ENCODE assay signal across 8 cellular contexts in the genomic region with DNA sequence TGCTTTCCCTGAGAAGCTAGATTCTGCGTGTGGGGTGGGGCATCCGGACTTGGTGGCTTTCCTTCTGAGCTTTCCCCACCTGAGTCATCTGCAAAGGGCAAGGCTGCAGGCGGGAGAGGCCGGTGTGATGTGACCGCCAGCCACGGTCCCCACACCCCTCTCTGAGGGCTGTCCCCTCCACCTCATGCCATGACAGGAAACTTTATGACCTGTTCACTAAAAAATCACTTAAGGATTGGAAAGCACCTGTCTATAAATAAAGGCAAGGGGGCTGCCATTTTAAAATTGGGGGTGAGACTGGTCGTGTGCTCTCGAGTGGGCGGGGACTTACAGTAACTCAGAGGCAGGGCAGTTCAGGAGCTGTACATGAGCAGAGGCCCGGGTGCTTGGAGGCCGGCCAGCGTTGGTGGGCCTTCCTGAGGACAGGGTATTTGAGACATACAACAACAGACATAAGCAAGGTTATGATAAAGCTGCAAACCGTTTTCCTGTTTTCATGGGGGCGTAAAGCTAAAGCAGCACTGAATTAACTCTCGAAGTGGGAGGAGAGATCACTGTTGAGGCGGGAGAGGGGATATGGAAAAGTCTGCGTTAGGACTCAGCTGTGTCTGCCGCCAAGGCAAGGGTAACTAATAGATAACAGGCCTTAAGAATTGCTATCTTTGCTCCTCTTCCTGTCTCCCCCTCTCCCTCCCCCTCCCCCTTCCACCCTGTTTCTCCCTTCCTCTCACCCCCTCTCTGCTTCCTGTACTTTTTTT. TPM values are rescaled to one million over a fixed set of nuclear protein-coding genes. Genes with fewer than 3 reads are reported as not detected.
DNase-seq lines count a peak whose midpoint lies in the region; ATAC-seq and TF ChIP-seq lines count a peak whose summit lies in the region.

No MANE protein-coding gene starts in this region.

- H3K4me3 Mint-ChIP-seq in brain (peak overlapping the region in 2 of 5 experiments; percentile 24 to 75), mesothelial cell of epicardium (no peak overlapping the region)

- TF ChIP-seq CTCF in brain (conservative IDR thresholded peaks at IDR 0.05) = no peak
- TF ChIP-seq CTCF in mesothelial cell of epicardium (IDR thresholded peaks at IDR 0.05; ENCODE audit: unreplicated experiment) = no peak

- H3K36me3 Mint-ChIP-seq in brain (no peaks in the 10 kb centered on the region), mesothelial cell of epicardium (no peaks in the 10 kb centered on the region)

- H3K9me3 Mint-ChIP-seq in brain (no peaks in the 10 kb centered on the region), mesothelial cell of epicardium (peaks cover 4% of the 10 kb centered on the region)

- in situ Hi-C loops in GM18951 (cut with MboI; ENCODE audit: low sequenced_read_pairs, unreplicated experiment) = loop anchor here (10.0 kb wide), 1 partner anchor 57 kb away; no protein-coding TSS in a partner anchor

- TF ChIP-seq POLR2A in GM18951 (IDR thresholded peaks at IDR 0.05; ENCODE audit: extremely low read depth, insufficient read depth, insufficient read length) = peak; percentile 63

- H3K4me1 Mint-ChIP-seq in brain (peaks cover 51% of the 10 kb centered on the region), mesothelial cell of epicardium (peaks cover 62% of the 10 kb centered on the region)

- H3K27ac Mint-ChIP-seq in brain (peak overlapping the region in 3 of 5 experiments; percentile 88 to 91 (median 88)), mesothelial cell of epicardium (peak overlapping the region; percentile 100)

- ATAC-seq in HG03139 (IDR thresholded peaks at IDR 0.05; ENCODE audit: unreplicated experiment) = peak; percentile 39

- DNase-seq in T-helper 9 cell (peak; percentile 62), mesothelial cell of epicardium (ENCODE audit: low spot score in 2 of 2, unreplicated experiment in 2 of 2) (no peak), HPDE6-E6E7 (ENCODE audit: extremely low spot score) (no peak), NOMO-1 treated with dmso at 0.1 percent for 144 hours (lab: John Stamatoyannopoulos, UW; ENCODE audit: unreplicated experiment) (no peak)
- DNase-seq in stimulated activated naive CD4-positive, alpha-beta T cell (lab: John Stamatoyannopoulos, UW) = peak; percentile 11 to 67 (median 44)

- no peaks in the 10 kb centered on the region for H3K27me3 Mint-ChIP-seq in brain
- H3K27me3 Mint-ChIP-seq in mesothelial cell of epicardium (ENCODE audit: low read depth) = no peaks in the 10 kb centered on the region

RNA-seq across cellular contexts. Expression of a gene that starts 16.1 kb away (rescaled TPM):
- 14.8 TPM for polyA plus RNA-seq in brain (ENCODE audit: insufficient read depth, low read depth, low replicate concordance)
- total RNA-seq in mesothelial cell of epicardium = 18.5 to 20.3 TPM (median 19.5 TPM) in 3 replicates

RNA-seq across cellular contexts. Expression of a gene that starts 45.4 kb away (rescaled TPM):
- 2.4 TPM for polyA plus RNA-seq in brain (ENCODE audit: insufficient read depth, low read depth, low replicate concordance)
- 28.2 to 30.9 TPM (median 30.6 TPM) in 3 replicates for total RNA-seq in mesothelial cell of epicardium

Comparison
In these comparisons a context has a peak if more than half of its experiments do, and no peak if none do; other contexts are left out.
1. DNase-seq: peak in T-helper 9 cell (single experiment) and stimulated activated naive CD4-positive, alpha-beta T cell (6 of 6); none in mesothelial cell of epicardium (0 of 2), HPDE6-E6E7 (single experiment) and NOMO-1 treated with dmso at 0.1 percent for 144 hours (single experiment).